1 cellular context compared by ENCODE assay signal in genomic region chr17:57735707-57736106, GRCh38.
TF ChIP-seq lines count a peak whose summit lies in the region.

No MANE protein-coding gene starts in this region.

TF ChIP-seq in WTC11, 78 proteins besides CTCF, POLR2A, EP300 and RAD21 (continued from another document):
- TF ChIP-seq PRDM15 (CRISPR knock-in tag; IDR thresholded peaks at IDR 0.05), result no peak; the same call in 1 of the 2 replicates
- TF ChIP-seq MXD4 (CRISPR knock-in tag; IDR thresholded peaks at IDR 0.05; ENCODE audit: borderline replicate concordance), result no peak
- no peak for TF ChIP-seq FOXJ3 (CRISPR knock-in tag; IDR thresholded peaks at IDR 0.05; ENCODE audit: borderline replicate concordance)
